In the genomic region with DNA sequence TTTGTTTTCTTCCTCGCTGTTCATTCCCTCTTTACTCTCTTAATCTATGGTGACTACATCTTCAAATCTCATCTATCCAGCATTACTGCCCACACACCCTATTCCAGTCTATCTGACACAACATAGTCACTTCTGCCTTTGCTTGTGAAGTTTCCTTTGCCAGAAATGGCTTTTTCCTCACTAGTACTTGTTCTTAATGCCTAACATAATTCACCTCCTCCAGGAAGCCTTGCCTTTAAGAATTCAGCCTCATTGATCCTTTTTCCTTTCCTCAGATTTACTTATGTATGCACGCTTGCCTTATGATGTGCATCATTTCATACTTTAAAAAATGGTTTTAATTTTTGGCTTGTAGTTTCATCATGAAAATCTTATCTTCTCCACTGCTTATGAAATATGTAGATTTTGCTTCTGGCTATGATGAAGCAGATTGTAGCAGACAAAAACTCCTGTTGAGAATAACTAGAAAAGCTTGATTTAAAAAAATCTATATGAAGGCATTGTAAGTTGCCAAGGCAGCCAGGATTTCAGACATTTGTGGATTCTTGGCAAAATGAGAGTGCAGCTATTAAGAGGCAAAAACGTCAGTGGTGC, we compare ENCODE assay signal across 32 cellular contexts. TPM values are rescaled to one million over a fixed set of nuclear protein-coding genes. Genes with fewer than 3 reads are reported as not detected.
"Had no signal": no experiment of that assay in that cellular context is flagged by ENCODE, and none has a peak within 500 bp of the region (broad histone marks: within the 10 kb centered on the region; RNA-seq: fewer than 3 reads in every experiment).

No MANE protein-coding gene starts in this region.

- H3K36me3 ChIP-seq: adrenal gland, ascending aorta, cardiac muscle cell, heart right ventricle, left ventricle myocardium inferior, pancreas, prostate gland, thyroid gland had no signal

- H3K27me3 ChIP-seq: adrenal gland, ascending aorta, cardiac muscle cell, heart right ventricle, pancreas, thyroid gland had no signal

- H3K4me1 Mint-ChIP-seq: stimulated activated naive CD8-positive, alpha-beta T cell treated with anti-CD3 and anti-CD28 coated beads, Interleukin-15, amount 100 ng/mL, for 72 hours had no signal

- H3K4me3 Mint-ChIP-seq: activated naive CD8-positive, alpha-beta T cell; activated T-cell treated with anti-CD3 and anti-CD28 coated beads, Interleukin-2, amount 50 U/mL, for 72 hours; brain; naive B cell; nephron progenitor cell; stimulated activated memory B cell treated with anti-CD40 and anti-IgM and Interleukin-4, amounts not matched to agents 10 μg/mL and 1 μg/mL and 100 μg/mL, for 72 hours; stimulated activated naive CD8-positive, alpha-beta T cell treated with anti-CD3 and anti-CD28 coated beads, Interleukin-15, amount 100 ng/mL, for 72 hours; T-helper 17 cell had no signal

- DNase-seq: activated CD4-positive, alpha-beta T cell treated with anti-CD3 and anti-CD28 coated beads for 4 hours; activated CD4-positive, alpha-beta T cell treated with anti-CD3 and anti-CD28 coated beads, Interleukin-2, amount 50 U/mL, for 4 hours; activated naive CD4-positive, alpha-beta T cell treated with Interleukin-2 at 50 U/mL for 16 hours; activated T-cell treated with anti-CD3 and anti-CD28 coated beads for 4 hours; activated T-cell treated with anti-CD3 and anti-CD28 coated beads, Interleukin-2, amount 50 U/mL, for 72 hours; adrenal gland; cerebellar nuclear complex; foreskin melanocyte; heart right ventricle; left ventricle myocardium inferior; naive B cell; nephron progenitor cell; pancreas; retina; stimulated activated CD4-positive, alpha-beta T cell treated with anti-CD3 and anti-CD28 coated beads, Interleukin-4, amount 100 ng/mL, for 24 hours; stimulated activated naive CD8-positive, alpha-beta T cell treated with anti-CD3 and anti-CD28 coated beads, Interleukin-15, amount 100 ng/mL, for 72 hours; substantia nigra; T-helper 17 cell; thyroid gland had no signal

- H3K4me1 ChIP-seq: prostate gland had no signal

- H3K9me3 Mint-ChIP-seq: activated T-cell treated with anti-CD3 and anti-CD28 coated beads, Interleukin-2, amount 50 U/mL, for 72 hours; brain; naive B cell; nephron progenitor cell; stimulated activated memory B cell treated with anti-CD40 and anti-IgM and Interleukin-4, amounts not matched to agents 10 μg/mL and 1 μg/mL and 100 μg/mL, for 72 hours; stimulated activated naive CD8-positive, alpha-beta T cell treated with anti-CD3 and anti-CD28 coated beads, Interleukin-15, amount 100 ng/mL, for 72 hours had no signal

- H3K27ac Mint-ChIP-seq: activated naive CD8-positive, alpha-beta T cell; activated T-cell treated with anti-CD3 and anti-CD28 coated beads, Interleukin-2, amount 50 U/mL, for 72 hours; brain; naive B cell; nephron progenitor cell; stimulated activated memory B cell treated with anti-CD40 and anti-IgM and Interleukin-4, amounts not matched to agents 10 μg/mL and 1 μg/mL and 100 μg/mL, for 72 hours; stimulated activated naive CD8-positive, alpha-beta T cell treated with anti-CD3 and anti-CD28 coated beads, Interleukin-15, amount 100 ng/mL, for 72 hours; T-helper 17 cell had no signal

- H3K27ac ChIP-seq: adrenal gland, ascending aorta, cardiac muscle cell, coronary artery, heart right ventricle, left ventricle myocardium inferior, pancreas, prostate gland, skin epidermis, thyroid gland had no signal

- H3K27me3 Mint-ChIP-seq: activated naive CD8-positive, alpha-beta T cell; brain; naive B cell; stimulated activated memory B cell treated with anti-CD40 and anti-IgM and Interleukin-4, amounts not matched to agents 10 μg/mL and 1 μg/mL and 100 μg/mL, for 72 hours; stimulated activated naive CD8-positive, alpha-beta T cell treated with anti-CD3 and anti-CD28 coated beads, Interleukin-15, amount 100 ng/mL, for 72 hours; T-helper 17 cell had no signal

- H3K9me3 ChIP-seq: adrenal gland, ascending aorta, heart right ventricle, left ventricle myocardium inferior, pancreas, prostate gland, thyroid gland had no signal

- ATAC-seq: activated T-cell treated with anti-CD3 and anti-CD28 coated beads, Interleukin-2, amount 50 U/mL, for 72 hours; heart right ventricle; pancreas; sciatic nerve; stimulated activated memory B cell treated with anti-CD40 and anti-IgM and Interleukin-4, amounts not matched to agents 10 μg/mL and 1 μg/mL and 100 μg/mL, for 72 hours; stimulated activated naive CD8-positive, alpha-beta T cell treated with anti-CD3 and anti-CD28 coated beads, Interleukin-15, amount 100 ng/mL, for 72 hours; T-helper 17 cell had no signal

- H3K4me3 ChIP-seq: adrenal gland, ascending aorta, cardiac muscle cell, coronary artery, heart right ventricle, left ventricle myocardium inferior, lung, pancreas, prostate gland, skin epidermis, thyroid gland had no signal

- H3K36me3 Mint-ChIP-seq: naive B cell had no signal

RNA-seq across cellular contexts. Expression of a gene that starts 49.1 kb away (rescaled TPM):
- total RNA-seq: activated T-cell treated with anti-CD3 and anti-CD28 coated beads, Interleukin-2, amount 50 U/mL, for 72 hours; ascending aorta; cardiac muscle cell; endothelial cell of umbilical vein; fibroblast of lung; glomerular endothelial cell; T-helper 17 cell; thyroid gland had no signal
- polyA plus RNA-seq: cardiac muscle cell, endothelial cell of umbilical vein, fibroblast of lung had no signal
